Comparison of ENCODE assay signal across 11 cellular contexts in the genomic region with DNA sequence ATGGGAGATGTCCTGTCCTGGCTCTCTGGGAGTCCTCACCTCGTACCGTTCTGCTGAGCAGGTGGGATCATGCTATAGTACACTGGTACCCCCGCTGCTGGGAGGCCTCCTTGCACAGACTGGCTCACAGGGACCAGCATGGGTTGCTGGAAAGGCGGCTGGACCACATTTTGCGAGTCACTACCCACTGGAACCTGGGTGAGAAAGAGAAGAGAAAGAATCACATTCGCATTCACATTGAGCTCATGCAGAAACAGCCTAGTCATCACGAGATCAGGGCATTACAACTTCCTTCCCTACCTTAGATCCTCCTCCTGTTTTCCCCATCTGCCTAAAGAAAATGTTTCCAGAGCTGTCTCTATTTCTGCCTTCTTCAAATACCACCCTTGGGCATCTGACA. TPM values are rescaled to one million over a fixed set of nuclear protein-coding genes. Genes with fewer than 3 reads are reported as not detected.
DNase-seq lines count a peak whose midpoint lies in the region; ATAC-seq and TF ChIP-seq lines count a peak whose summit lies in the region.
"Had no signal": no experiment of that assay in that cellular context is flagged by ENCODE, and none has a peak within 500 bp of the region (broad histone marks: within the 10 kb centered on the region; RNA-seq: fewer than 3 reads in every experiment).

No MANE protein-coding gene starts in this region.

- peaks cover 6 to 8% of the 10 kb centered on the region in 2 donors for H3K36me3 Mint-ChIP-seq in activated naive CD4-positive, alpha-beta T cell treated with anti-CD3 and anti-CD28 coated beads, Interleukin-2, amount 50 U/mL, for 72 hours

- no peaks in the 10 kb centered on the region for H3K9me3 Mint-ChIP-seq in activated naive CD4-positive, alpha-beta T cell treated with anti-CD3 and anti-CD28 coated beads, Interleukin-2, amount 50 U/mL, for 72 hours

- ATAC-seq in activated naive CD4-positive, alpha-beta T cell treated with anti-CD3 and anti-CD28 coated beads, Interleukin-2, amount 50 U/mL, for 72 hours: peak; percentile 87 to 89
- ATAC-seq in stimulated activated naive CD8-positive, alpha-beta T cell treated with anti-CD3 and anti-CD28 coated beads, Interleukin-15, Interleukin-2, amounts not matched to agents 100 U/mL and 50 U/mL, for 24 hours: peak; percentile 85
- ATAC-seq in HG03039 (IDR thresholded peaks at IDR 0.05; ENCODE audit: unreplicated experiment): no peak

- peak overlapping the region; percentile 68 to 77 for H3K27ac Mint-ChIP-seq in activated naive CD4-positive, alpha-beta T cell treated with anti-CD3 and anti-CD28 coated beads, Interleukin-2, amount 50 U/mL, for 72 hours

- DNase-seq in activated naive CD4-positive, alpha-beta T cell treated with anti-CD3 and anti-CD28 coated beads, Interleukin-2, amount 50 U/mL, for 72 hours (ENCODE audit: low spot score in 2 of 2): peak in 1 of 2 donors; percentile 14
- DNase-seq in activated naive CD4-positive, alpha-beta T cell (lab: John Stamatoyannopoulos, UW): no peak
- DNase-seq in RKO (ENCODE audit: low spot score) (peak; percentile 73), epithelial cell of esophagus (ENCODE audit: low read depth) (peak; percentile 18), cerebellum (ENCODE audit: low spot score) (no peak), cardiac septum (ENCODE audit: low spot score) (no peak)
- DNase-seq in stimulated activated naive CD8-positive, alpha-beta T cell treated with anti-CD3 and anti-CD28 coated beads, Interleukin-15, Interleukin-2, amounts not matched to agents 100 U/mL and 50 U/mL, for 24 hours: peak; percentile 47
- DNase-seq: C1 segment of cervical spinal cord, NCI-H1930 had no signal

- TF ChIP-seq CTCF in epithelial cell of esophagus (IDR thresholded peaks at IDR 0.05; ENCODE audit: insufficient read depth, low read depth, low read length, missing control alignments): no peak

- intact Hi-C loops in cardiac septum (cut with DNase I): no loop called here

- H3K4me3 ChIP-seq in epithelial cell of esophagus (ENCODE audit: low read length): no peak overlapping the region

RNA-seq across cellular contexts. Expression of gene STAC3, which starts 17.3 kb away (rescaled TPM):
- total RNA-seq in activated naive CD4-positive, alpha-beta T cell treated with anti-CD3 and anti-CD28 coated beads, Interleukin-2, amount 50 U/mL, for 72 hours: 1 to 10 TPM; 2.8 to 5.4 TPM
- total RNA-seq in cerebellum: 0.54 TPM
- 0.94 TPM for total RNA-seq in cardiac septum

RNA-seq across cellular contexts. Expression of gene SHMT2, which starts 38.8 kb away (rescaled TPM):
- 100 to 1,000 TPM; 360 to 376 TPM for total RNA-seq in activated naive CD4-positive, alpha-beta T cell treated with anti-CD3 and anti-CD28 coated beads, Interleukin-2, amount 50 U/mL, for 72 hours
- total RNA-seq in cerebellum (34.8 TPM), cardiac septum (38.8 TPM)

RNA-seq across cellular contexts. Expression of gene NXPH4, which starts 51.7 kb away (rescaled TPM):
- under 1 TPM; 0.11 to 0.54 TPM for total RNA-seq in activated naive CD4-positive, alpha-beta T cell treated with anti-CD3 and anti-CD28 coated beads, Interleukin-2, amount 50 U/mL, for 72 hours
- total RNA-seq in cerebellum (11.0 TPM), cardiac septum (20.0 TPM)
- total RNA-seq: endothelial cell of umbilical vein had no signal

Comparison
In these comparisons a context has a peak if more than half of its experiments do, and no peak if none do; other contexts are left out.
1. DNase-seq: peak in RKO (single experiment), epithelial cell of esophagus (single experiment) and stimulated activated naive CD8-positive, alpha-beta T cell treated with anti-CD3 and anti-CD28 coated beads, Interleukin-15, Interleukin-2, amounts not matched to agents 100 U/mL and 50 U/mL, for 24 hours (single experiment); none in activated naive CD4-positive, alpha-beta T cell (0 of 4), cerebellum (single experiment) and cardiac septum (single experiment).